Comparison of ENCODE assay signal across 10 cellular contexts in genomic region chr6:7341989-7342742, GRCh38. TPM values are rescaled to one million over a fixed set of nuclear protein-coding genes. Genes with fewer than 3 reads are reported as not detected.
DNase-seq lines count a peak whose midpoint lies in the region; ATAC-seq, FAIRE-seq and TF ChIP-seq lines count a peak whose summit lies in the region.
"Had no signal": no experiment of that assay in that cellular context is flagged by ENCODE, and none has a peak within 500 bp of the region (broad histone marks: within the 10 kb centered on the region; RNA-seq: fewer than 3 reads in every experiment).

No MANE protein-coding gene starts in this region.

- DNase-seq in ELF-1 (ENCODE audit: low read depth, low spot score) (peak; percentile 28), GM23248 (peak; percentile 50), NCI-H2196 (lab: John Stamatoyannopoulos, UW; ENCODE audit: unreplicated experiment) (peak; percentile 39), right cardiac atrium (peak in 2 of 3 donors; percentile 21 to 54), D721Med (ENCODE audit: insufficient read length, low spot score) (no peak), amygdala (lab: John Stamatoyannopoulos, UW) (no peak)
- DNase-seq: caudate nucleus had no signal

- in situ Hi-C loops in GM23248 (cut with MboI), result no loop called here

- 55 to 64% methylated on average over 9 of the region's 9 CpGs for WGBS in GM23248 (ENCODE audit: low coverage in 1 of 2, low lambda C conversion rate in 2 of 2, missing lambda C conversion rate in 2 of 2), 2 experiments
- 63% methylated on average over 9 of the region's 9 CpGs for WGBS in right cardiac atrium

- H3K4me3 ChIP-seq in GM23248 (no peak overlapping the region), right cardiac atrium (ENCODE audit: low read length) (no peak overlapping the region)

- no peak for FAIRE-seq in D721Med (lab: Jason Lieb, UNC)

- intact Hi-C loops in right cardiac atrium (cut with DNase I), result no loop called here

- no peaks in the 10 kb centered on the region for H3K9me3 ChIP-seq in GM23248 (ENCODE audit: low read depth)
- H3K9me3 ChIP-seq in right cardiac atrium (ENCODE audit: control insufficient read depth, low read length), result no peaks in the 10 kb centered on the region

- peak; percentile 89 to 92 for ATAC-seq in right cardiac atrium
- no peak for ATAC-seq in HG02870 (IDR thresholded peaks at IDR 0.05; ENCODE audit: unreplicated experiment)
- ATAC-seq in HG03095 (IDR thresholded peaks at IDR 0.05; ENCODE audit: unreplicated experiment), result no peak

- H3K27me3 ChIP-seq in GM23248 (replicated peaks; ENCODE audit: insufficient read depth) (no peaks in the 10 kb centered on the region), right cardiac atrium (ENCODE audit: control insufficient read depth, insufficient read depth) (no peaks in the 10 kb centered on the region)

- TF ChIP-seq CTCF in D721Med (IDR thresholded peaks at IDR 0.05; ENCODE audit: insufficient read depth, missing control alignments), result no peak

- H3K9ac ChIP-seq in GM23248, result no peak overlapping the region

- no peaks in the 10 kb centered on the region for H4K20me1 ChIP-seq in GM23248 (ENCODE audit: insufficient read depth)

- no peak overlapping the region for H3K27ac ChIP-seq in GM23248
- peak overlapping the region; percentile 53 for H3K27ac ChIP-seq in right cardiac atrium (ENCODE audit: low read length)

- no peak overlapping the region for H3K4me2 ChIP-seq in GM23248 (ENCODE audit: unreplicated experiment)

- H3K36me3 ChIP-seq in GM23248 (ENCODE audit: low read depth), result no peaks in the 10 kb centered on the region

- H3K79me2 ChIP-seq in GM23248 (ENCODE audit: insufficient read depth), result no peaks in the 10 kb centered on the region

- H2AFZ ChIP-seq in GM23248, result no peak overlapping the region

- no peaks in the 10 kb centered on the region for H3F3A ChIP-seq in GM23248 (ENCODE audit: insufficient read depth)

- 0 out of 2 replicates have a peak, but pooled peaks cover 5% of the 10 kb centered on the region for H3K9me2 ChIP-seq in GM23248 (ENCODE audit: insufficient read depth)

- no peaks in the 10 kb centered on the region for H3K4me1 ChIP-seq in GM23248 (ENCODE audit: insufficient read depth)
- no peaks in the 10 kb centered on the region for H3K4me1 ChIP-seq in right cardiac atrium (ENCODE audit: control insufficient read depth, insufficient read depth, low read length)

RNA-seq across cellular contexts. Expression of gene SSR1, which starts 29.2 kb away (rescaled TPM):
- total RNA-seq in GM23248 (2014; rRNA removed; shearing (Covaris generic)), result 129 and 180 TPM in 2 replicates
- polyA plus RNA-seq in GM23248 (2016; fragmentation: Nextera tagmentation; extraction: Ambion mirVana) (241 and 257 TPM in 2 replicates), right cardiac atrium (21.6 TPM)
- 10 to 100 TPM; 71.6 to 96.3 (median 82.0) TPM for total RNA-seq in right cardiac atrium

RNA-seq across cellular contexts. Expression of gene CAGE1, which starts 47.4 kb away (rescaled TPM):
- total RNA-seq in GM23248 (2014; rRNA removed; shearing (Covaris generic)), result not detected in 2 replicates
- polyA plus RNA-seq in GM23248 (2016; fragmentation: Nextera tagmentation; extraction: Ambion mirVana), result not detected in 2 replicates
- under 1 TPM in 3 of 4 donors, not detected in 1; 0.11 to 0.17 (median 0.11) TPM for total RNA-seq in right cardiac atrium
- not detected for polyA plus RNA-seq in right cardiac atrium
- total RNA-seq: omental fat pad had no signal

RNA-seq across cellular contexts. Expression of gene RIOK1, which starts 47.4 kb away (rescaled TPM):
- 13.2 and 22.5 TPM in 2 replicates for total RNA-seq in GM23248 (2014; rRNA removed; shearing (Covaris generic))
- 22.4 and 26.4 TPM in 2 replicates for polyA plus RNA-seq in GM23248 (2016; fragmentation: Nextera tagmentation; extraction: Ambion mirVana)
- total RNA-seq in right cardiac atrium, result 10 to 100 TPM; 10.6 to 14.3 (median 13.3) TPM
- 7.7 TPM for polyA plus RNA-seq in right cardiac atrium

Comparison
In these comparisons a context has a peak if more than half of its experiments do, and no peak if none do; other contexts are left out.
1. DNase-seq: peak in ELF-1 (single experiment), GM23248 (single experiment), NCI-H2196 (single experiment) and right cardiac atrium (2 of 3); none in D721Med (single experiment) and amygdala (0 of 56).
2. ATAC-seq: peak in right cardiac atrium (2 of 2); none in HG02870 (single experiment) and HG03095 (single experiment).